In the genomic region with DNA sequence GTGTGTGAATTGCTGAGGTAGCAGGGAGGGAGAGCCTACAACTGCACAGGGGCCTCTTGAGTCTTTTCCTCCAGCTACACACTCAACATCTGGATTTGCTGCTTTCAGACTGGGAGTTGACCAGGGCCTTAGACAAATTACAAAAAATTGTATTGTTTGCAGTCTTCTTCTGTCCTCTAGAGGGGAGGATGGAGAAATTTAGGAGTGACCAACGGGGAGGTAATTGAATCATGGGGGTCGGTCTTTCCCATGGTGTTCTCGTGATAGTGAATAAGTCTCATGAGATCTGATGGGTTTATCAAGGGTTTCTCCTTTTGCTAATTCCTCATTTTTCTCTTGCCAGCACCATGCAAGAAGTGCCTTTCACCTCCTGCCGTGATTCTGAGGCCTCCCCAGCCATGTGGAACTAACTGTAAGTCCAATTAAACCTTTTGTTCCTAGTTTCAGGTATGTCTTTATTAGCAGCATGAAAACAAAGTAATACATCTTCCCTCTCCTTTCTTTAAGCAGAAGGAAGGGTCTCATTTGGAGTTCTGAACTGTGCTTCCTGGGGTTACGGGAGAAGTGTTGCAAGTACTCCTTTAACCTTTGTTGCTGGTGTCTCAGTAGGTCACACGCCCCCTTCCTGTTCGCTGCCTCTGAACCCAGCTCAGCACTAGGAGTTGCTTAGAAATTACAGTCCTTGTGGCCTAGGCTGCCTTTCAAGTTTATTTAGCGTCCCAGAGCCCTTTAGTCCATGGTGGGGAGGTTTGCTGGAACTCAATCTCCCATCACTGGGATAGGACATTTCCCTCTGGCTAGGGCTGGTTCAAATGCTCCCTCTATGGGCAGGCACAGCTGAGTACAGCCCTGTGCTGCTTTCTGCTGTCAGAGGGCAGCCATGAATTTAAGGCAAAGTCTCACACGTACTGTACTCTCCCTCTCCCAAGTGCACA, we compare ENCODE assay signal across 10 cellular contexts. TPM values are rescaled to one million over a fixed set of nuclear protein-coding genes. Genes with fewer than 3 reads are reported as not detected.
A peak's percentile ranks its signal among the peaks of the same experiment; 100 is the strongest.
DNase-seq lines count a peak whose midpoint lies in the region; ATAC-seq and TF ChIP-seq lines count a peak whose summit lies in the region.
"Had no signal": no experiment of that assay in that cellular context is flagged by ENCODE, and none has a peak within 500 bp of the region (broad histone marks: within the 10 kb centered on the region; RNA-seq: fewer than 3 reads in every experiment).

No MANE protein-coding gene starts in this region.

- H3K27ac ChIP-seq in cardiac muscle cell: no peak overlapping the region
- no peak overlapping the region for H3K27ac ChIP-seq in spleen

- no peaks in the 10 kb centered on the region for H3K9me2 ChIP-seq in Loucy (replicated peaks; ENCODE audit: low read depth, low read length)

- H3K9me3 ChIP-seq in cardiac muscle cell (ENCODE audit: low read depth) (no peaks in the 10 kb centered on the region), Loucy (ENCODE audit: insufficient read depth, low read depth, low read length) (no peaks in the 10 kb centered on the region), spleen (no peaks in the 10 kb centered on the region)
- H3K9me3 ChIP-seq: Caco-2 had no signal

- H3K4me3 ChIP-seq in cardiac muscle cell (no peak overlapping the region), Loucy (ENCODE audit: low read length, poor library complexity, severe bottlenecking) (no peak overlapping the region), fibroblast of mammary gland (ENCODE audit: control insufficient read depth, low read depth, low read length) (no peak overlapping the region), spleen (no peak overlapping the region)

- no peaks in the 10 kb centered on the region for H3K4me1 ChIP-seq in cardiac muscle cell (ENCODE audit: low read depth)
- no peaks in the 10 kb centered on the region for H3K4me1 ChIP-seq in Loucy (ENCODE audit: insufficient read depth, low read length, poor library complexity, severe bottlenecking)
- H3K4me1 ChIP-seq in spleen: peaks cover 0 to 26% (median 15%) of the 10 kb centered on the region in 6 donors
- H3K4me1 ChIP-seq: Caco-2 had no signal

- H3K9ac ChIP-seq in Loucy (ENCODE audit: low read depth, low read length, poor library complexity, severe bottlenecking): no peak overlapping the region

- H3K79me2 ChIP-seq in Loucy (ENCODE audit: insufficient read depth, low read length): no peaks in the 10 kb centered on the region

- no peaks in the 10 kb centered on the region for H3K36me3 ChIP-seq in cardiac muscle cell
- no peaks in the 10 kb centered on the region for H3K36me3 ChIP-seq in Loucy (ENCODE audit: insufficient read depth, low read length)
- H3K36me3 ChIP-seq in spleen: no peaks in the 10 kb centered on the region

- TF ChIP-seq POLR2A in spleen (IDR thresholded peaks at IDR 0.05): no peak

- peak; percentile 35 for TF ChIP-seq CTCF in cardiac muscle cell (IDR thresholded peaks at IDR 0.05; ENCODE audit: low read depth, low read length)
- peak; percentile 53 for TF ChIP-seq CTCF in Loucy (conservative IDR thresholded peaks at IDR 0.05; ENCODE audit: low read length)
- TF ChIP-seq CTCF in fibroblast of mammary gland (conservative IDR thresholded peaks at IDR 0.05; ENCODE audit: control insufficient read depth, insufficient read depth, low read depth, low read length): peak; percentile 33
- TF ChIP-seq CTCF in spleen (IDR thresholded peaks at IDR 0.05 in 8 of 11, conservative IDR thresholded peaks at IDR 0.05 in 3 of 11): peak in 5 of 11 experiments; percentile 18 to 48 (median 29)

- peaks cover 3% of the 10 kb centered on the region for H3K27me3 ChIP-seq in cardiac muscle cell
- no peaks in the 10 kb centered on the region for H3K27me3 ChIP-seq in Loucy (ENCODE audit: insufficient read depth, low read length, poor library complexity, severe bottlenecking)
- H3K27me3 ChIP-seq in spleen (replicated peaks in 1 of 7): peaks cover 0 to 9% (median 0%) of the 10 kb centered on the region in 7 donors

- no peak overlapping the region for H3K4me2 ChIP-seq in Loucy (ENCODE audit: low read depth, low read length, poor library complexity, severe bottlenecking)

- ATAC-seq in left ventricle myocardium superior: no peak
- no peak for ATAC-seq in sciatic nerve

- H3F3A ChIP-seq in Loucy (ENCODE audit: low read depth): no peaks in the 10 kb centered on the region

- H2AFZ ChIP-seq in Loucy (ENCODE audit: low read length): peak overlapping the region; percentile 69

- DNase-seq in cardiac muscle cell (ENCODE audit: low read depth in 1 of 2, low spot score in 1 of 2) (no peak), left ventricle myocardium superior (no peak), fibroblast of mammary gland (ENCODE audit: low read depth) (no peak), sciatic nerve (ENCODE audit: low spot score) (no peak), pons (ENCODE audit: low spot score) (no peak), spleen (no peak), HPDE6-E6E7 (ENCODE audit: extremely low spot score) (no peak)
- DNase-seq: NCI-H146 had no signal

- intact Hi-C loops in left ventricle myocardium superior (cut with micrococcal nuclease) (no loop called here), sciatic nerve (cut with DNase I) (no loop called here), spleen (cut with DNase I; ENCODE audit: low total_unique reads) (no loop called here)

- 61 to 76% (median 63%) methylated on average over 9 of the region's 9 CpGs for WGBS in spleen, 5 donors

- no peaks in the 10 kb centered on the region for H4K20me1 ChIP-seq in Loucy (ENCODE audit: insufficient read depth, low read length, poor library complexity, severe bottlenecking)

RNA-seq across cellular contexts. Expression of a gene that starts 4.4 kb away (rescaled TPM):
- not detected in 2 replicates for total RNA-seq in cardiac muscle cell
- polyA plus RNA-seq in cardiac muscle cell: not detected in 2 replicates
- total RNA-seq in left ventricle myocardium superior: not detected
- not detected for total RNA-seq in sciatic nerve
- total RNA-seq in spleen: not detected
- not detected for polyA plus RNA-seq in spleen
- total RNA-seq: Caco-2 had no signal

RNA-seq across cellular contexts. Expression of a gene that starts 26.9 kb away (rescaled TPM):
- total RNA-seq in cardiac muscle cell (not detected in 2 replicates), left ventricle myocardium superior (not detected), sciatic nerve (not detected), spleen (not detected)
- polyA plus RNA-seq in cardiac muscle cell (not detected in 2 replicates), spleen (not detected)
- total RNA-seq: Caco-2 had no signal

RNA-seq across cellular contexts. Expression of a gene that starts 28.2 kb away (rescaled TPM):
- not detected in 2 replicates for total RNA-seq in cardiac muscle cell
- polyA plus RNA-seq in cardiac muscle cell: not detected in 2 replicates
- not detected for total RNA-seq in left ventricle myocardium superior
- not detected for total RNA-seq in sciatic nerve
- total RNA-seq in spleen: under 1 TPM in 2 of 7 donors, not detected in 5; 0.86 to 0.88 TPM
- not detected for polyA plus RNA-seq in spleen
- total RNA-seq: Caco-2 had no signal

RNA-seq across cellular contexts. Expression of a gene that starts 45.5 kb away (rescaled TPM):
- total RNA-seq in cardiac muscle cell (not detected in 2 replicates), left ventricle myocardium superior (not detected), sciatic nerve (not detected), spleen (1 to 10 TPM in 1 of 7 donors, under 1 TPM in 3, not detected in 3; 0.25 to 1.7 (median 0.90) TPM)
- polyA plus RNA-seq in cardiac muscle cell (not detected in 2 replicates), spleen (under 1 TPM in 1 of 3 donors, not detected in 2; 0.17 TPM)
- total RNA-seq: Caco-2 had no signal
